35 cellular contexts compared by ENCODE assay signal in the genomic region with DNA sequence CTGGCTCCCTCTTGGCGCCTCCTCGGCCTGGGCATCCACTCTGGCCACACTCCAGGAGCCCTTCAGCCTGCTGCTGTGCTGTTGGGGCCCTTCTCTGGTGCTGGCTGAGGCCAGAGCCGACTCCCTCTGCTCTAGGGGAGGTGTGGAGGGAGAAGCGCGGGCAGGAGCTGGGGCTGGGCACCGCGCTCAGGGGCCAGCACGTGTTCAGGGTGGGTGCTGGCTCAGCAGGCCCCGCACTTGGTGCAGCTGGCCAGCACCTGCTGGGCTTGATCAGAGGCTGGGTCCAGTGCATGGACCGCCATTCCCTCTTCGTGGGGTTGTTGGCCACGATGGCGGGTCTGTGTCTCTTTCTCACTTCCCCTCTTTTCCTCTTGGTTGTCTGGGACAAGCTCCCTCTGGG.
"Had no signal": no experiment of that assay in that cellular context is flagged by ENCODE, and none has a peak within 500 bp of the region (broad histone marks: within the 10 kb centered on the region; RNA-seq: fewer than 3 reads in every experiment).

No MANE protein-coding gene starts in this region.

- H3K4me3 ChIP-seq: adrenal gland, body of pancreas, breast epithelium had no signal

- H3K9me3 ChIP-seq: adrenal gland, body of pancreas, breast epithelium had no signal

- H3K36me3 ChIP-seq: adrenal gland, brain microvascular endothelial cell, breast epithelium had no signal

- ATAC-seq: activated CD8-positive, alpha-beta T cell treated with anti-CD3 and anti-CD28 coated beads for 36 hours; activated naive CD4-positive, alpha-beta T cell treated with anti-CD3 and anti-CD28 coated beads, Interleukin-2, amount 50 U/mL, for 72 hours; activated T-cell treated with anti-CD3 and anti-CD28 coated beads, Interleukin-2, amount 50 U/mL, for 4 hours; activated T-cell treated with anti-CD3 and anti-CD28 coated beads, Interleukin-2, amount 50 U/mL, for 72 hours; activated T-helper 17 cell treated with anti-CD3 and anti-CD28 coated beads, Interleukin-2, amount 50 U/mL, for 72 hours; body of pancreas had no signal

- H3K4me1 ChIP-seq: adrenal gland, body of pancreas, breast epithelium had no signal

- H3K4me1 Mint-ChIP-seq: activated B cell treated with CpG ODN at 0.5 μM for 24 hours; activated CD4-positive, alpha-beta T cell treated with anti-CD3 and anti-CD28 coated beads, Interleukin-2, amount 10 ng/mL, durations not matched to agents 24 days and 14 days; activated naive CD8-positive, alpha-beta T cell treated with anti-CD3 and anti-CD28 coated beads for 36 hours; activated T-helper 17 cell treated with anti-CD3 and anti-CD28 coated beads, Interleukin-2, amount 50 U/mL, for 72 hours had no signal

- DNase-seq: activated B cell treated with CpG ODN at 0.5 μM for 24 hours; activated CD4-positive, alpha-beta memory T cell treated with anti-CD3 and anti-CD28 coated beads for 36 hours; activated CD4-positive, alpha-beta T cell treated with anti-CD3 and anti-CD28 coated beads for 4 hours; activated CD4-positive, alpha-beta T cell treated with anti-CD3 and anti-CD28 coated beads, Interleukin-2, amount 10 ng/mL, durations not matched to agents 24 days and 14 days; activated CD4-positive, alpha-beta T cell treated with anti-CD3 and anti-CD28 coated beads, Interleukin-2, amount 50 U/mL, for 1 hour; activated CD4-positive, alpha-beta T cell treated with anti-CD3 and anti-CD28 coated beads, Interleukin-2, amount 50 U/mL, for 4 hours; activated CD4-positive, CD25-positive, alpha-beta regulatory T cell treated with anti-CD3 and anti-CD28 coated beads, Interleukin-2, amount 50 U/mL, for 72 hours; activated CD8-positive, alpha-beta memory T cell treated with anti-CD3 and anti-CD28 coated beads, Interleukin-2, amount 50 U/mL, for 4 hours; activated CD8-positive, alpha-beta T cell treated with anti-CD3 and anti-CD28 coated beads for 36 hours; activated effector memory CD4-positive, alpha-beta T cell treated with anti-CD3 and anti-CD28 coated beads, Interleukin-2, amount 50 U/mL, for 16 hours; activated gamma-delta T cell treated with Interleukin-2 at 50 U/mL for 16 hours; activated naive CD4-positive, alpha-beta T cell; activated naive CD4-positive, alpha-beta T cell treated with anti-CD3 and anti-CD28 coated beads for 36 hours; activated naive CD4-positive, alpha-beta T cell treated with anti-CD3 and anti-CD28 coated beads, Interleukin-2, amount 50 U/mL, for 16 hours; activated naive CD8-positive, alpha-beta T cell treated with anti-CD3 and anti-CD28 coated beads for 36 hours; activated T-cell treated with anti-CD3 and anti-CD28 coated beads for 4 hours; activated T-cell treated with anti-CD3 and anti-CD28 coated beads, Interleukin-2, amount 50 U/mL, for 1 hour; activated T-cell treated with anti-CD3 and anti-CD28 coated beads, Interleukin-2, amount 50 U/mL, for 4 hours; activated T-cell treated with anti-CD3 and anti-CD28 coated beads, Interleukin-2, amount 50 U/mL, for 72 hours; adrenal gland; amniotic stem cell; body of pancreas; brain microvascular endothelial cell; central memory CD4-positive, alpha-beta T cell; cerebellar nuclear complex; T-helper 1 cell; T-helper 2 cell; T-helper 9 cell had no signal

- H3K27ac ChIP-seq: adrenal gland, body of pancreas, brain microvascular endothelial cell, breast epithelium, VCaP had no signal

- H3K27ac Mint-ChIP-seq: activated B cell treated with CpG ODN at 0.5 μM for 24 hours; activated CD4-positive, alpha-beta memory T cell treated with anti-CD3 and anti-CD28 coated beads for 36 hours; activated CD4-positive, alpha-beta T cell treated with anti-CD3 and anti-CD28 coated beads, Interleukin-2, amount 10 ng/mL, durations not matched to agents 24 days and 14 days; activated CD8-positive, alpha-beta T cell treated with anti-CD3 and anti-CD28 coated beads for 36 hours; activated naive CD4-positive, alpha-beta T cell treated with anti-CD3 and anti-CD28 coated beads for 36 hours; activated naive CD4-positive, alpha-beta T cell treated with anti-CD3 and anti-CD28 coated beads, Interleukin-2, amount 50 U/mL, for 72 hours; activated naive CD8-positive, alpha-beta T cell treated with anti-CD3 and anti-CD28 coated beads for 36 hours; activated T-cell treated with anti-CD3 and anti-CD28 coated beads, Interleukin-2, amount 50 U/mL, for 72 hours; activated T-helper 1 cell treated with anti-CD3 and anti-CD28 coated beads, Interleukin-12 subunit alpha, Interleukin-12 subunit beta, Interleukin-2, Interleukin-4 antibody, amounts not matched to agents 30 ng/mL and 10 ng/mL and 1 ng/mL, durations not matched to agents 14 hours and 24 hours and 36 hours; activated T-helper 17 cell treated with anti-CD3 and anti-CD28 coated beads, Interleukin-2, amount 50 U/mL, for 72 hours; T-helper 1 cell treated with Interleukin-12 subunit alpha and Interleukin-12 subunit beta and Interleukin-4 antibody, amounts not matched to agents 30 μg/mL and 1 μg/mL, for 36 hours; T-helper 2 cell treated with Interferon-gamma antibody and Interleukin-4, amounts not matched to agents 5 μg/mL and 100 μg/mL, for 36 hours had no signal

- H3K4me3 Mint-ChIP-seq: activated B cell treated with CpG ODN at 0.5 μM for 24 hours; activated CD4-positive, alpha-beta memory T cell treated with anti-CD3 and anti-CD28 coated beads for 36 hours; activated CD4-positive, alpha-beta T cell treated with anti-CD3 and anti-CD28 coated beads, Interleukin-2, amount 10 ng/mL, durations not matched to agents 24 days and 14 days; activated CD8-positive, alpha-beta T cell treated with anti-CD3 and anti-CD28 coated beads for 36 hours; activated naive CD4-positive, alpha-beta T cell treated with anti-CD3 and anti-CD28 coated beads for 36 hours; activated naive CD8-positive, alpha-beta T cell treated with anti-CD3 and anti-CD28 coated beads for 36 hours; activated T-cell treated with anti-CD3 and anti-CD28 coated beads, Interleukin-2, amount 50 U/mL, for 4 hours; activated T-cell treated with anti-CD3 and anti-CD28 coated beads, Interleukin-2, amount 50 U/mL, for 72 hours; activated T-helper 1 cell treated with anti-CD3 and anti-CD28 coated beads, Interleukin-12 subunit alpha, Interleukin-12 subunit beta, Interleukin-2, Interleukin-4 antibody, amounts not matched to agents 30 ng/mL and 10 ng/mL and 1 ng/mL, durations not matched to agents 14 hours and 24 hours and 36 hours; activated T-helper 17 cell treated with anti-CD3 and anti-CD28 coated beads, Interleukin-2, amount 50 U/mL, for 72 hours; T-helper 1 cell treated with Interleukin-12 subunit alpha and Interleukin-12 subunit beta and Interleukin-4 antibody, amounts not matched to agents 30 μg/mL and 1 μg/mL, for 36 hours; T-helper 2 cell treated with Interferon-gamma antibody and Interleukin-4, amounts not matched to agents 5 μg/mL and 100 μg/mL, for 36 hours had no signal

- H3K27me3 ChIP-seq: adrenal gland, body of pancreas, brain microvascular endothelial cell, breast epithelium had no signal

- H3K36me3 Mint-ChIP-seq: activated CD4-positive, alpha-beta memory T cell treated with anti-CD3 and anti-CD28 coated beads for 36 hours; activated naive CD4-positive, alpha-beta T cell treated with anti-CD3 and anti-CD28 coated beads, Interleukin-2, amount 50 U/mL, for 72 hours; activated naive CD8-positive, alpha-beta T cell treated with anti-CD3 and anti-CD28 coated beads for 36 hours had no signal
